ENCODE assay signal across 8 cellular contexts in genomic region chr3:88059380-88060160, GRCh38. TPM values are rescaled to one million over a fixed set of nuclear protein-coding genes. Genes with fewer than 3 reads are reported as not detected.
DNase-seq lines count a peak whose midpoint lies in the region; ATAC-seq and TF ChIP-seq lines count a peak whose summit lies in the region.

No MANE protein-coding gene starts in this region.

- H3K36me3 ChIP-seq in heart right ventricle (peaks cover 0 to 30% (median 12%) of the 10 kb centered on the region in 9 donors), psoas muscle (ENCODE audit: insufficient read depth in 1 of 2, low read depth in 1 of 2) (peaks cover 0 to 30% of the 10 kb centered on the region in 2 donors)

- H3K4me1 ChIP-seq in heart right ventricle (peaks cover 0 to 71% (median 55%) of the 10 kb centered on the region in 9 donors), psoas muscle (peaks cover 36% of the 10 kb centered on the region)

- no peaks in the 10 kb centered on the region for H3K9me3 Mint-ChIP-seq in activated T-helper 1 cell treated with anti-CD3 and anti-CD28 coated beads, Interleukin-12 subunit alpha, Interleukin-12 subunit beta, Interleukin-2, Interleukin-4 antibody, amounts not matched to agents 30 ng/mL and 10 ng/mL and 1 ng/mL, durations not matched to agents 14 hours and 24 hours and 36 hours

- H3K27me3 ChIP-seq in heart right ventricle (no peaks in the 10 kb centered on the region), psoas muscle (ENCODE audit: insufficient read depth in 3 of 3, low read length in 2 of 3) (no peaks in the 10 kb centered on the region)

- intact Hi-C loops in activated T-helper 1 cell treated with anti-CD3 and anti-CD28 coated beads, Interleukin-12 subunit alpha, Interleukin-12 subunit beta, Interleukin-2, Interleukin-4 antibody, amounts not matched to agents 30 ng/mL and 10 ng/mL and 1 ng/mL, durations not matched to agents 14 hours and 24 hours and 36 hours (cut with micrococcal nuclease): loop anchor here (1.0 to 5.0 kb wide), 8 partner anchors 27 to 833 kb away; partner anchors contain the start of genes C3orf38 and CHMP2B
- intact Hi-C loops in heart right ventricle (cut with DNase I): loop anchor here in 7 of 10 donors (2.0 to 10.0 kb wide), 6 partner anchors 48 to 93 kb away; partner anchors contain the start of gene C3orf38 (in 3 of the 7)
- intact Hi-C loops in psoas muscle (cut with DNase I): loop anchor here in 1 of 2 donors (5.0 kb wide), 2 partner anchors 53 to 93 kb away; no protein-coding TSS in a partner anchor

- H3K4me3 ChIP-seq in heart right ventricle: peak overlapping the region; percentile 70 to 98 (median 92)
- peak overlapping the region; percentile 96 for H3K4me3 ChIP-seq in psoas muscle

- peaks cover 57% of the 10 kb centered on the region for H3K4me1 Mint-ChIP-seq in activated T-helper 1 cell treated with anti-CD3 and anti-CD28 coated beads, Interleukin-12 subunit alpha, Interleukin-12 subunit beta, Interleukin-2, Interleukin-4 antibody, amounts not matched to agents 30 ng/mL and 10 ng/mL and 1 ng/mL, durations not matched to agents 14 hours and 24 hours and 36 hours (ENCODE audit: low read depth)

- WGBS in heart right ventricle, 2 donors: 0% methylated on average over 45 of the region's 45 CpGs
- WGBS in psoas muscle, 3 donors: 0% methylated on average over 42 to 45 of the region's 45 CpGs

- TF ChIP-seq CTCF in heart right ventricle (IDR thresholded peaks at IDR 0.05) (no peak), psoas muscle (IDR thresholded peaks at IDR 0.05) (no peak)

- DNase-seq in CD1c-positive myeloid dendritic cell (ENCODE audit: extremely low spot score) (peak; percentile 15), heart right ventricle (peak in 1 of 2 donors; percentile 12), psoas muscle (no peak), NCI-H2081 (lab: John Stamatoyannopoulos, UW) (no peak)
- DNase-seq in activated T-helper 1 cell treated with anti-CD3 and anti-CD28 coated beads, Interleukin-12 subunit alpha, Interleukin-12 subunit beta, Interleukin-2, Interleukin-4 antibody, amounts not matched to agents 30 ng/mL and 10 ng/mL and 1 ng/mL, durations not matched to agents 14 hours and 24 hours and 36 hours (ENCODE audit: low spot score): no peak

- H3K9me3 ChIP-seq in heart right ventricle (no peaks in the 10 kb centered on the region), psoas muscle (no peaks in the 10 kb centered on the region)

- peak overlapping the region; percentile 91 to 98 (median 98) for H3K27ac ChIP-seq in heart right ventricle
- peak overlapping the region; percentile 97 for H3K27ac ChIP-seq in psoas muscle

- peak overlapping the region; percentile 94 for H3K4me3 Mint-ChIP-seq in activated T-helper 1 cell treated with anti-CD3 and anti-CD28 coated beads, Interleukin-12 subunit alpha, Interleukin-12 subunit beta, Interleukin-2, Interleukin-4 antibody, amounts not matched to agents 30 ng/mL and 10 ng/mL and 1 ng/mL, durations not matched to agents 14 hours and 24 hours and 36 hours

- H3K36me3 Mint-ChIP-seq in activated T-helper 1 cell treated with anti-CD3 and anti-CD28 coated beads, Interleukin-12 subunit alpha, Interleukin-12 subunit beta, Interleukin-2, Interleukin-4 antibody, amounts not matched to agents 30 ng/mL and 10 ng/mL and 1 ng/mL, durations not matched to agents 14 hours and 24 hours and 36 hours (ENCODE audit: low read depth): peaks cover 35% of the 10 kb centered on the region

- ATAC-seq in GM19035 (IDR thresholded peaks at IDR 0.05; ENCODE audit: unreplicated experiment) (peak; percentile 17), HG03460 (IDR thresholded peaks at IDR 0.05; ENCODE audit: unreplicated experiment) (peak; percentile 5), heart right ventricle (peak; percentile 3 to 30 (median 10)), psoas muscle (peak; percentile 18 to 52 (median 26)), HG03571 (IDR thresholded peaks at IDR 0.05; ENCODE audit: unreplicated experiment) (no peak)

- H3K27me3 Mint-ChIP-seq in activated T-helper 1 cell treated with anti-CD3 and anti-CD28 coated beads, Interleukin-12 subunit alpha, Interleukin-12 subunit beta, Interleukin-2, Interleukin-4 antibody, amounts not matched to agents 30 ng/mL and 10 ng/mL and 1 ng/mL, durations not matched to agents 14 hours and 24 hours and 36 hours (ENCODE audit: insufficient read depth): no peaks in the 10 kb centered on the region

- H3K27ac Mint-ChIP-seq in activated T-helper 1 cell treated with anti-CD3 and anti-CD28 coated beads, Interleukin-12 subunit alpha, Interleukin-12 subunit beta, Interleukin-2, Interleukin-4 antibody, amounts not matched to agents 30 ng/mL and 10 ng/mL and 1 ng/mL, durations not matched to agents 14 hours and 24 hours and 36 hours: peak overlapping the region; percentile 96

RNA-seq across cellular contexts. Expression of gene ZNF654, which starts 0.5 kb away (rescaled TPM):
- total RNA-seq in activated T-helper 1 cell treated with anti-CD3 and anti-CD28 coated beads, Interleukin-12 subunit alpha, Interleukin-12 subunit beta, Interleukin-2, Interleukin-4 antibody, amounts not matched to agents 30 ng/mL and 10 ng/mL and 1 ng/mL, durations not matched to agents 14 hours and 24 hours and 36 hours: 19.4 and 19.8 TPM in 2 replicates
- total RNA-seq in heart right ventricle: 10 to 100 TPM in 6 of 10 donors, 1 to 10 TPM in 4; 6.9 to 13.9 (median 10.9) TPM
- polyA plus RNA-seq in heart right ventricle: 1 to 10 TPM; 2.5 to 4.0 TPM
- 10 to 100 TPM in 2 of 4 donors, 1 to 10 TPM in 2; 8.8 to 10.7 (median 9.6) TPM for total RNA-seq in psoas muscle
- polyA plus RNA-seq in psoas muscle: 1 to 10 TPM; 2.6 to 8.9 (median 3.2) TPM

RNA-seq across cellular contexts. Expression of gene CGGBP1, which starts 0.8 kb away (rescaled TPM):
- 90.5 and 95.0 TPM in 2 replicates for total RNA-seq in activated T-helper 1 cell treated with anti-CD3 and anti-CD28 coated beads, Interleukin-12 subunit alpha, Interleukin-12 subunit beta, Interleukin-2, Interleukin-4 antibody, amounts not matched to agents 30 ng/mL and 10 ng/mL and 1 ng/mL, durations not matched to agents 14 hours and 24 hours and 36 hours
- 10 to 100 TPM; 38.1 to 63.0 (median 45.8) TPM for total RNA-seq in heart right ventricle
- polyA plus RNA-seq in heart right ventricle: 10 to 100 TPM; 28.1 to 39.4 TPM
- total RNA-seq in psoas muscle: 10 to 100 TPM; 39.1 to 46.2 (median 42.9) TPM
- 10 to 100 TPM; 27.4 to 63.2 (median 45.9) TPM for polyA plus RNA-seq in psoas muscle
